In the genomic region with DNA sequence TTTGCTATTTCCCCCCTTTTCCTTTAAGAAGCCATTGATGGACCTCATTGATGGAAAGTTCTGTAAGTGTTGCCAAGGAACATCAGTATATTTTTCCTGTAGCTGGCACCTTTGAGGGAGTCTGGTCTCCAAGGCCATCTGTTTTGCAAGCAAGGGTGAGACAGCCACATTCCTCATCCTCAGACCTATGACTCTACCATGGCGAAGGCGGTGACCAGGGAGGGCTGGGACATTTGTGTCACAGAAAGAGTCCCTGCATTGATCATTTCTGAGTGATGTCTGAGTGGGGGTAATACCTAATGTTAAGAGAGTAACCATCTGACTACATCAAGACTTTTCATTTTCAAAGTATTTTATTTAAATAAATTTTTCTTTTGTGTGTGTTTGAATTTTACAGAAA, we compare ENCODE assay signal across 17 cellular contexts. TPM values are rescaled to one million over a fixed set of nuclear protein-coding genes. Genes with fewer than 3 reads are reported as not detected.
DNase-seq lines count a peak whose midpoint lies in the region; ATAC-seq and TF ChIP-seq lines count a peak whose summit lies in the region.
"Had no signal": no experiment of that assay in that cellular context is flagged by ENCODE, and none has a peak within 500 bp of the region (broad histone marks: within the 10 kb centered on the region; RNA-seq: fewer than 3 reads in every experiment).

No MANE protein-coding gene starts in this region.

- peak overlapping the region; percentile 82 for H3K27ac ChIP-seq in PC-3 (ENCODE audit: low read length)
- H3K27ac ChIP-seq: C4-2B, GM23248 had no signal

- H2AFZ ChIP-seq in PC-3 (ENCODE audit: low read length) = no peak overlapping the region
- H2AFZ ChIP-seq: GM23248 had no signal

- no peak for DNase-seq in activated CD4-positive, alpha-beta T cell treated with anti-CD3 and anti-CD28 coated beads, Interleukin-2, amount 10 ng/mL, durations not matched to agents 24 days and 14 days
- DNase-seq in activated CD4-positive, alpha-beta T cell treated with anti-CD3 and anti-CD28 coated beads, Interleukin-2, amount 50 U/mL, for 4 hours = no peak
- peak; percentile 44 for DNase-seq in activated naive CD4-positive, alpha-beta T cell treated with anti-CD3 and anti-CD28 coated beads for 36 hours
- no peak for DNase-seq in activated naive CD4-positive, alpha-beta T cell (lab: John Stamatoyannopoulos, UW)
- DNase-seq in PC-3 = no peak
- no peak for DNase-seq in stimulated activated effector memory CD8-positive, alpha-beta T cell treated with anti-CD3 and anti-CD28 coated beads, Interleukin-12 subunit alpha, Interleukin-12 subunit beta, amount 100 ng/mL, for 72 hours (ENCODE audit: low spot score in 2 of 2)
- DNase-seq: BE2C; CD4-positive, alpha-beta memory T cell; DMS79; GM23248; H7 had no signal

- no peak overlapping the region for H3K4me3 ChIP-seq in PC-3 (ENCODE audit: low read length)
- H3K4me3 ChIP-seq: GM12878, GM23248 had no signal

- H3K4me1 ChIP-seq in PC-3 (ENCODE audit: insufficient read depth, low read length) = peaks cover 18% of the 10 kb centered on the region
- H3K4me1 ChIP-seq: BE2C had no signal

- no peaks in the 10 kb centered on the region for H3K79me2 ChIP-seq in PC-3 (ENCODE audit: low read length)

- H3K4me2 ChIP-seq in PC-3 (ENCODE audit: low read length) = no peak overlapping the region

- CTCF ChIA-PET in activated naive CD4-positive, alpha-beta T cell treated with anti-CD3 and anti-CD28 coated beads for 36 hours (lab: Charles Lee) = interaction anchor here (1.6 to 4.0 kb wide), 5 partner anchors 11 to 180 kb away, joined by 4 to 179 read pairs (median 32); no protein-coding TSS in a partner anchor
- CTCF ChIA-PET in PC-3 (lab: Charles Lee) = interaction anchor here (0.6 kb wide), 2 partner anchors 18 to 68 kb away, joined by 7 to 10 read pairs; no protein-coding TSS in a partner anchor

- peaks cover 15% of the 10 kb centered on the region for H3K27me3 Mint-ChIP-seq in activated CD4-positive, alpha-beta T cell treated with anti-CD3 and anti-CD28 coated beads, Interleukin-2, amount 10 ng/mL, durations not matched to agents 24 days and 14 days
- peaks cover 16% of the 10 kb centered on the region for H3K27me3 Mint-ChIP-seq in activated naive CD4-positive, alpha-beta T cell treated with anti-CD3 and anti-CD28 coated beads for 36 hours (ENCODE audit: low read depth)

- no peak overlapping the region for H3K9ac ChIP-seq in PC-3 (ENCODE audit: low read length)
- H3K9ac ChIP-seq: GM23248 had no signal

- H3K4me3 Mint-ChIP-seq in activated CD4-positive, alpha-beta T cell treated with anti-CD3 and anti-CD28 coated beads, Interleukin-2, amount 10 ng/mL, durations not matched to agents 24 days and 14 days = no peak overlapping the region
- H3K4me3 Mint-ChIP-seq in activated naive CD4-positive, alpha-beta T cell treated with anti-CD3 and anti-CD28 coated beads for 36 hours = no peak overlapping the region
- H3K4me3 Mint-ChIP-seq in stimulated activated effector memory CD8-positive, alpha-beta T cell treated with anti-CD3 and anti-CD28 coated beads, Interleukin-12 subunit alpha, Interleukin-12 subunit beta, amount 100 ng/mL, for 72 hours = no peak overlapping the region
- H3K4me3 Mint-ChIP-seq: CD4-positive, alpha-beta memory T cell had no signal

- POLR2A ChIA-PET in PC-3 (lab: Charles Lee; ENCODE audit: unreplicated experiment) = interaction anchor here (0.6 kb wide), 1 partner anchor 12 kb away, joined by 6 read pairs; no protein-coding TSS in a partner anchor

- H3K27ac Mint-ChIP-seq in activated CD4-positive, alpha-beta T cell treated with anti-CD3 and anti-CD28 coated beads, Interleukin-2, amount 10 ng/mL, durations not matched to agents 24 days and 14 days = peak overlapping the region; percentile 14
- no peak overlapping the region for H3K27ac Mint-ChIP-seq in activated naive CD4-positive, alpha-beta T cell treated with anti-CD3 and anti-CD28 coated beads for 36 hours
- no peak overlapping the region for H3K27ac Mint-ChIP-seq in stimulated activated effector memory CD8-positive, alpha-beta T cell treated with anti-CD3 and anti-CD28 coated beads, Interleukin-12 subunit alpha, Interleukin-12 subunit beta, amount 100 ng/mL, for 72 hours

- H3K36me3 ChIP-seq in PC-3 (ENCODE audit: low read depth, low read length) = peaks cover 11% of the 10 kb centered on the region; the same call in 1 of the 2 replicates
- H3K36me3 ChIP-seq: BE2C had no signal

- no peaks in the 10 kb centered on the region for H3F3A ChIP-seq in PC-3 (ENCODE audit: low read length, unreplicated experiment)

- peaks cover 33% of the 10 kb centered on the region for H3K4me1 Mint-ChIP-seq in activated CD4-positive, alpha-beta T cell treated with anti-CD3 and anti-CD28 coated beads, Interleukin-2, amount 10 ng/mL, durations not matched to agents 24 days and 14 days
- H3K4me1 Mint-ChIP-seq in activated naive CD4-positive, alpha-beta T cell treated with anti-CD3 and anti-CD28 coated beads for 36 hours (ENCODE audit: low read depth) = peaks cover 22% of the 10 kb centered on the region
- H3K4me1 Mint-ChIP-seq in stimulated activated effector memory CD8-positive, alpha-beta T cell treated with anti-CD3 and anti-CD28 coated beads, Interleukin-12 subunit alpha, Interleukin-12 subunit beta, amount 100 ng/mL, for 72 hours = peaks cover 39% of the 10 kb centered on the region

- intact Hi-C loops in activated CD4-positive, alpha-beta T cell treated with anti-CD3 and anti-CD28 coated beads, Interleukin-2, amount 10 ng/mL, durations not matched to agents 24 days and 14 days (cut with micrococcal nuclease) = loop anchor here (10.0 kb wide), 1 partner anchor 918 kb away; no protein-coding TSS in a partner anchor
- intact Hi-C loops in activated naive CD4-positive, alpha-beta T cell treated with anti-CD3 and anti-CD28 coated beads for 36 hours (cut with micrococcal nuclease) = loop anchor here (5.0 kb wide), 1 partner anchor 50 kb away; no protein-coding TSS in a partner anchor
- intact Hi-C loops in PC-3 (cut with micrococcal nuclease) = loop anchor here (5.0 kb wide), 1 partner anchor 40 kb away; no protein-coding TSS in a partner anchor

- BruUV-seq in PC-3 (replicated peaks; lab: Mats Ljungman, UMichigan) = no TSS peak

- no peaks in the 10 kb centered on the region for H3K9me2 ChIP-seq in PC-3 (replicated peaks; ENCODE audit: low read length)

- ATAC-seq in PC-3 (no peak), HG03354 (IDR thresholded peaks at IDR 0.05; ENCODE audit: poor library complexity, severe bottlenecking, unreplicated experiment) (no peak), HG02870 (IDR thresholded peaks at IDR 0.05; ENCODE audit: unreplicated experiment) (no peak)
- peak; percentile 61 for ATAC-seq in stimulated activated effector memory CD8-positive, alpha-beta T cell treated with anti-CD3 and anti-CD28 coated beads, Interleukin-12 subunit alpha, Interleukin-12 subunit beta, amount 100 ng/mL, for 72 hours
- ATAC-seq: GM12878 had no signal

- H3K36me3 Mint-ChIP-seq in activated CD4-positive, alpha-beta T cell treated with anti-CD3 and anti-CD28 coated beads, Interleukin-2, amount 10 ng/mL, durations not matched to agents 24 days and 14 days (ENCODE audit: low read depth) = peaks cover 41% of the 10 kb centered on the region
- H3K36me3 Mint-ChIP-seq in activated naive CD4-positive, alpha-beta T cell treated with anti-CD3 and anti-CD28 coated beads for 36 hours (ENCODE audit: low read depth) = peaks cover 23% of the 10 kb centered on the region
- peaks cover 24% of the 10 kb centered on the region for H3K36me3 Mint-ChIP-seq in stimulated activated effector memory CD8-positive, alpha-beta T cell treated with anti-CD3 and anti-CD28 coated beads, Interleukin-12 subunit alpha, Interleukin-12 subunit beta, amount 100 ng/mL, for 72 hours

- no peaks in the 10 kb centered on the region for H4K20me1 ChIP-seq in PC-3 (ENCODE audit: low read length)

- no peaks in the 10 kb centered on the region for H3K27me3 ChIP-seq in PC-3 (ENCODE audit: low read length)

- TF ChIP-seq CTCF in PC-3 (conservative IDR thresholded peaks at IDR 0.05; ENCODE audit: low read depth, low read length) = no peak

- no peaks in the 10 kb centered on the region for H3K9me3 Mint-ChIP-seq in activated CD4-positive, alpha-beta T cell treated with anti-CD3 and anti-CD28 coated beads, Interleukin-2, amount 10 ng/mL, durations not matched to agents 24 days and 14 days
- no peaks in the 10 kb centered on the region for H3K9me3 Mint-ChIP-seq in activated naive CD4-positive, alpha-beta T cell treated with anti-CD3 and anti-CD28 coated beads for 36 hours
- H3K9me3 Mint-ChIP-seq in stimulated activated effector memory CD8-positive, alpha-beta T cell treated with anti-CD3 and anti-CD28 coated beads, Interleukin-12 subunit alpha, Interleukin-12 subunit beta, amount 100 ng/mL, for 72 hours = no peaks in the 10 kb centered on the region
- H3K9me3 Mint-ChIP-seq: CD4-positive, alpha-beta memory T cell had no signal

- H3K9me3 ChIP-seq in PC-3 (ENCODE audit: low read length) = no peaks in the 10 kb centered on the region
- H3K9me3 ChIP-seq: BE2C had no signal

RNA-seq across cellular contexts. Expression of gene KIAA0040, which starts 35.4 kb away (rescaled TPM):
- total RNA-seq in activated CD4-positive, alpha-beta T cell treated with anti-CD3 and anti-CD28 coated beads, Interleukin-2, amount 10 ng/mL, durations not matched to agents 24 days and 14 days = 32.6 and 35.4 TPM in 2 replicates
- 10 to 100 TPM; 19.5 to 21.4 TPM for total RNA-seq in activated naive CD4-positive, alpha-beta T cell treated with anti-CD3 and anti-CD28 coated beads for 36 hours
- total RNA-seq in PC-3 (2014; rRNA removed) = 17.8 and 19.4 TPM in 2 replicates
- total RNA-seq: G401, HT1080 had no signal
